In genomic region chr4:3204021-3204431, GRCh38 we compare ENCODE assay signal across 13 cellular contexts. TPM values are rescaled to one million over a fixed set of nuclear protein-coding genes. Genes with fewer than 3 reads are reported as not detected.
DNase-seq lines count a peak whose midpoint lies in the region; TF ChIP-seq lines count a peak whose summit lies in the region.
"Had no signal": no experiment of that assay in that cellular context is flagged by ENCODE, and none has a peak within 500 bp of the region (broad histone marks: within the 10 kb centered on the region; RNA-seq: fewer than 3 reads in every experiment).

No MANE protein-coding gene starts in this region.

- H3K4me1 Mint-ChIP-seq in nephron progenitor cell: peaks cover 60% of the 10 kb centered on the region

- H3K9me3 Mint-ChIP-seq in nephron progenitor cell: no peaks in the 10 kb centered on the region
- H3K9me3 Mint-ChIP-seq: activated naive CD4-positive, alpha-beta T cell treated with anti-CD3 and anti-CD28 coated beads for 36 hours; CD4-positive, alpha-beta T cell; IgD-negative memory B cell had no signal

- no peaks in the 10 kb centered on the region for H3K27me3 Mint-ChIP-seq in nephron progenitor cell (ENCODE audit: low read depth, poor library complexity)
- H3K27me3 Mint-ChIP-seq: CD4-positive, alpha-beta T cell had no signal

- H3K4me3 ChIP-seq in AG04450 (ENCODE audit: low read depth, low read length) (no peak overlapping the region), H7 (ENCODE audit: insufficient read depth, low read depth, low read length) (no peak overlapping the region)
- H3K4me3 ChIP-seq: PC-9 had no signal

- no peaks in the 10 kb centered on the region for H3K9me3 ChIP-seq in AG04450 (ENCODE audit: control insufficient read depth, insufficient read depth, low read length)

- H3K27ac ChIP-seq in AG04450 (ENCODE audit: low read depth, low read length): peak overlapping the region; percentile 25
- H3K27ac ChIP-seq: PC-9, WERI-Rb-1 had no signal

- no peaks in the 10 kb centered on the region for H3K27me3 ChIP-seq in AG04450 (ENCODE audit: control insufficient read depth, insufficient read depth, low read length)
- H3K27me3 ChIP-seq in H7 (ENCODE audit: control insufficient read depth, insufficient read depth, low read length): no peaks in the 10 kb centered on the region

- H3K27ac Mint-ChIP-seq in nephron progenitor cell: peak overlapping the region; percentile 53
- H3K27ac Mint-ChIP-seq: activated naive CD4-positive, alpha-beta T cell treated with anti-CD3 and anti-CD28 coated beads for 36 hours; IgD-negative memory B cell had no signal

- CTCF ChIA-PET in AG04450 (lab: Charles Lee): interaction anchor here (0.8 to 1.1 kb wide), 3 partner anchors 10 to 277 kb away, joined by 3 to 6 read pairs (median 3); no protein-coding TSS in a partner anchor

- H3K36me3 Mint-ChIP-seq in nephron progenitor cell (ENCODE audit: low read depth): peaks cover 42% of the 10 kb centered on the region

- in situ Hi-C loops in GM13977 (cut with MboI; ENCODE audit: low pct_unique_long_range_greater_than_20kb, low sequenced_read_pairs, unreplicated experiment): no loop called here

- TF ChIP-seq CTCF in AG04450 (IDR thresholded peaks at IDR 0.05; ENCODE audit: low read depth, low read length) (no peak), nephron progenitor cell (IDR thresholded peaks at IDR 0.05) (no peak), GM13977 (IDR thresholded peaks at IDR 0.05; ENCODE audit: extremely low read depth, insufficient read depth, missing control alignments) (no peak)

- POLR2A ChIA-PET in AG04450 (lab: Yijun Ruan, JAX): no interaction called here

- H3K4me3 Mint-ChIP-seq in nephron progenitor cell: no peak overlapping the region
- H3K4me3 Mint-ChIP-seq: activated naive CD4-positive, alpha-beta T cell treated with anti-CD3 and anti-CD28 coated beads for 36 hours had no signal

- peaks cover 10% of the 10 kb centered on the region for H3K36me3 ChIP-seq in H7 (replicated peaks; ENCODE audit: control insufficient read depth, insufficient read depth, low read length)

- DNase-seq in AG04450 (ENCODE audit: low read depth, low spot score) (no peak), LHCN-M2 (ENCODE audit: low read depth) (peak; percentile 13), fibroblast of the conjunctiva (ENCODE audit: low read depth) (peak; percentile 9), nephron progenitor cell (no peak), NCI-H2029 (lab: John Stamatoyannopoulos, UW) (no peak), cerebellar cortex (ENCODE audit: low spot score) (no peak), H7 (no peak), GM13977 (ENCODE audit: low spot score) (no peak)
- DNase-seq: activated naive CD4-positive, alpha-beta T cell treated with anti-CD3 and anti-CD28 coated beads for 36 hours; CD4-positive, alpha-beta T cell; PC-9; WERI-Rb-1 had no signal

RNA-seq across cellular contexts. Expression of gene MSANTD1, which starts 44.9 kb away (rescaled TPM):
- polyA plus RNA-seq in AG04450 (2011; rRNA removed): 0.04 and 0.06 TPM in 2 replicates
- polyA minus RNA-seq in AG04450 (2011; rRNA and poly(A)+ RNA removed): 0.14 TPM in 1 of 2 replicates, not detected in the other
- 0.06 and 0.19 TPM in 2 replicates for total RNA-seq in LHCN-M2 (2014; rRNA removed)
- 0.05 TPM for polyA plus RNA-seq in LHCN-M2 (2012)
- 0.07 and 0.24 TPM in 2 replicates for total RNA-seq in H7 (2014; rRNA removed; shearing (Covaris generic))
- polyA plus RNA-seq: IgD-negative memory B cell had no signal

Comparison
In these comparisons a context has a peak if more than half of its experiments do, and no peak if none do; other contexts are left out.
1. DNase-seq: peak in LHCN-M2 (single experiment) and fibroblast of the conjunctiva (single experiment); none in AG04450 (single experiment), nephron progenitor cell (single experiment), NCI-H2029 (single experiment), cerebellar cortex (single experiment), H7 (single experiment) and GM13977 (single experiment).